1 cellular context compared by ENCODE assay signal in genomic region chr15:72230197-72231065, GRCh38.
TF ChIP-seq lines count a peak whose summit lies in the region.

No MANE protein-coding gene starts in this region.

TF ChIP-seq in HepG2, 621 proteins besides CTCF, POLR2A, EP300 and RAD21 (continued from another document and continues in another):
- no peak for TF ChIP-seq AFF4 (CRISPR knock-in tag; IDR thresholded peaks at IDR 0.05)
- TF ChIP-seq ZNF563 (CRISPR knock-in tag; IDR thresholded peaks at IDR 0.05) = peak; percentile 68
- peak; percentile 72 for TF ChIP-seq SALL1 (CRISPR knock-in tag; IDR thresholded peaks at IDR 0.05)
- peak; percentile 68; the same call in 1 of the 2 replicates for TF ChIP-seq KLF6 (CRISPR knock-in tag; IDR thresholded peaks at IDR 0.05)
- TF ChIP-seq ZNF337 (CRISPR knock-in tag; IDR thresholded peaks at IDR 0.05; ENCODE audit: borderline replicate concordance, low read depth) = no peak
- peak in 1 of 2 experiments; percentile 2; a peak in 2 of 4 replicates for TF ChIP-seq HMGXB4 (CRISPR knock-in tag; IDR thresholded peaks at IDR 0.05; ENCODE audit: borderline replicate concordance in 1 of 2, low read depth in 1 of 2)
- 0 out of 2 replicates have a peak, but pooled peaks have one; percentile 31 for TF ChIP-seq LCORL (IDR thresholded peaks at IDR 0.05)
- peak; percentile 31; the same call in 1 of the 2 replicates for TF ChIP-seq LCORL (CRISPR knock-in tag; IDR thresholded peaks at IDR 0.05)
- peak; percentile 40; the same call in 1 of the 2 replicates for TF ChIP-seq ZNF788 (CRISPR knock-in tag; IDR thresholded peaks at IDR 0.05; ENCODE audit: borderline replicate concordance)
- no peak for TF ChIP-seq TAF1 (CRISPR knock-in tag; IDR thresholded peaks at IDR 0.05)
- TF ChIP-seq MBD4 (IDR thresholded peaks at IDR 0.05; ENCODE audit: borderline replicate concordance, low read length) = no peak
- peak; percentile 10; the same call in 1 of the 2 replicates for TF ChIP-seq FOXP4 (CRISPR knock-in tag; IDR thresholded peaks at IDR 0.05)
- TF ChIP-seq GABPA (IDR thresholded peaks at IDR 0.05; ENCODE audit: low read depth, low read length) = 0 out of 2 replicates have a peak, but pooled peaks have one; percentile 18
- peak; percentile 46; the same call in 1 of the 2 replicates for TF ChIP-seq GABPA (CRISPR knock-in tag; IDR thresholded peaks at IDR 0.05; ENCODE audit: low read depth)
- peak; percentile 46; the same call in 1 of the 2 replicates for TF ChIP-seq ZNF558 (CRISPR knock-in tag; IDR thresholded peaks at IDR 0.05; ENCODE audit: borderline replicate concordance)
- 0 out of 2 replicates have a peak, but pooled peaks have one; percentile 24 for TF ChIP-seq RARA (CRISPR knock-in tag; IDR thresholded peaks at IDR 0.05)
- peak; percentile 26; the same call in 1 of the 2 replicates for TF ChIP-seq ZMAT3 (CRISPR knock-in tag; conservative IDR thresholded peaks at IDR 0.05)
- 0 out of 2 replicates have a peak, but pooled peaks have one; percentile 67 for TF ChIP-seq HBP1 (CRISPR knock-in tag; IDR thresholded peaks at IDR 0.05; ENCODE audit: low read depth)
- TF ChIP-seq ZSCAN5A (CRISPR knock-in tag; IDR thresholded peaks at IDR 0.05; ENCODE audit: borderline replicate concordance) = no peak; the same call in none of the 2 replicates
- TF ChIP-seq ZNF660 (CRISPR knock-in tag; IDR thresholded peaks at IDR 0.05; ENCODE audit: borderline replicate concordance, low read depth) = 0 out of 2 replicates have a peak, but pooled peaks have one; percentile 27
- no peak for TF ChIP-seq ZNF160 (CRISPR knock-in tag; IDR thresholded peaks at IDR 0.05)
- TF ChIP-seq ZGPAT (CRISPR knock-in tag; IDR thresholded peaks at IDR 0.05) = no peak
- peak; percentile 55; the same call in 1 of the 2 replicates for TF ChIP-seq ZNF572 (CRISPR knock-in tag; IDR thresholded peaks at IDR 0.05)
- TF ChIP-seq PATZ1 (CRISPR knock-in tag; IDR thresholded peaks at IDR 0.05) = peak; percentile 68
- no peak for TF ChIP-seq HOXA5 (CRISPR knock-in tag; IDR thresholded peaks at IDR 0.05)
- TF ChIP-seq ZNF260 (CRISPR knock-in tag; IDR thresholded peaks at IDR 0.05; ENCODE audit: borderline replicate concordance, low read depth) = no peak
- TF ChIP-seq ZNF616 (CRISPR knock-in tag; IDR thresholded peaks at IDR 0.05; ENCODE audit: low read depth) = no peak
- no peak for TF ChIP-seq NFE2L2 (IDR thresholded peaks at IDR 0.05; ENCODE audit: low read length)
- TF ChIP-seq MIXL1 (CRISPR knock-in tag; IDR thresholded peaks at IDR 0.05) = no peak
- TF ChIP-seq ZEB1 (IDR thresholded peaks at IDR 0.05; ENCODE audit: insufficient replicate concordance, low read depth) = peak; percentile 29
- TF ChIP-seq ZNF598 (CRISPR knock-in tag; IDR thresholded peaks at IDR 0.05; ENCODE audit: borderline replicate concordance) = peak; percentile 60; the same call in 1 of the 2 replicates
- peak; percentile 93 for TF ChIP-seq ZNF142 (CRISPR knock-in tag; IDR thresholded peaks at IDR 0.05)
- TF ChIP-seq KDM1A (CRISPR knock-in tag; IDR thresholded peaks at IDR 0.05) = peak; percentile 25; the same call in 1 of the 2 replicates
